ENCODE assay signal across 10 cellular contexts in genomic region chrX:23334536-23334870, GRCh38. TPM values are rescaled to one million over a fixed set of nuclear protein-coding genes. Genes with fewer than 3 reads are reported as not detected.
DNase-seq lines count a peak whose midpoint lies in the region; ATAC-seq and TF ChIP-seq lines count a peak whose summit lies in the region.
"Had no signal": no experiment of that assay in that cellular context is flagged by ENCODE, and none has a peak within 500 bp of the region (broad histone marks: within the 10 kb centered on the region; RNA-seq: fewer than 3 reads in every experiment).

Gene PTCHD1 (plus strand): TSS chrX:23334849. CDS start chrX:23334876, 27 bp downstream.

- TF ChIP-seq CTCF in activated B cell treated with CpG ODN at 0.5 μM for 24 hours (IDR thresholded peaks at IDR 0.05): no peak
- TF ChIP-seq CTCF in lower lobe of right lung (IDR thresholded peaks at IDR 0.05): no peak

- no peaks in the 10 kb centered on the region for H3K4me1 ChIP-seq in lower lobe of right lung

- H3K9me3 ChIP-seq in lower lobe of right lung: no peaks in the 10 kb centered on the region

- H3K4me1 Mint-ChIP-seq in activated B cell treated with CpG ODN at 0.5 μM for 24 hours: peaks cover 14% of the 10 kb centered on the region
- H3K4me1 Mint-ChIP-seq in stimulated activated naive B cell treated with anti-CD40 and anti-IgM and Interleukin-4, amounts not matched to agents 10 μg/mL and 1 μg/mL and 100 μg/mL, for 72 hours: peaks cover 8 to 20% of the 10 kb centered on the region in 2 donors

- no peak for ATAC-seq in activated B cell treated with CpG ODN at 0.5 μM for 24 hours (ENCODE audit: low read depth)
- ATAC-seq in lower lobe of right lung: no peak
- peak in 1 of 2 donors; percentile 10 for ATAC-seq in stimulated activated naive B cell treated with anti-CD40 and anti-IgM and Interleukin-4, amounts not matched to agents 10 μg/mL and 1 μg/mL and 100 μg/mL, for 72 hours (replicated peaks)
- no peak for ATAC-seq in HG02678 (IDR thresholded peaks at IDR 0.05; ENCODE audit: unreplicated experiment)

- no peak within 1 kb of the TSS for H3K27ac Mint-ChIP-seq in activated B cell treated with CpG ODN at 0.5 μM for 24 hours
- peak within 1 kb of the TSS; percentile 90 for H3K27ac Mint-ChIP-seq in stimulated activated naive B cell treated with anti-CD40 and anti-IgM and Interleukin-4, amounts not matched to agents 10 μg/mL and 1 μg/mL and 100 μg/mL, for 72 hours

- peaks cover 26% of the 10 kb centered on the region for H3K27me3 Mint-ChIP-seq in activated B cell treated with CpG ODN at 0.5 μM for 24 hours
- H3K27me3 Mint-ChIP-seq in stimulated activated naive B cell treated with anti-CD40 and anti-IgM and Interleukin-4, amounts not matched to agents 10 μg/mL and 1 μg/mL and 100 μg/mL, for 72 hours: peaks cover 42 to 55% of the 10 kb centered on the region in 2 donors

- no peak within 1 kb of the TSS for H3K27ac ChIP-seq in lower lobe of right lung

- H3K36me3 ChIP-seq in H7 (replicated peaks; ENCODE audit: control insufficient read depth, insufficient read depth, low read length) (no peaks in the 10 kb centered on the region), lower lobe of right lung (no peaks in the 10 kb centered on the region)

- peak within 1 kb of the TSS; percentile 72 for H3K4me3 Mint-ChIP-seq in activated B cell treated with CpG ODN at 0.5 μM for 24 hours
- peak within 1 kb of the TSS; percentile 71 to 80 for H3K4me3 Mint-ChIP-seq in stimulated activated naive B cell treated with anti-CD40 and anti-IgM and Interleukin-4, amounts not matched to agents 10 μg/mL and 1 μg/mL and 100 μg/mL, for 72 hours

- POLR2A ChIA-PET in activated B cell treated with CpG ODN at 0.5 μM for 24 hours (lab: Charles Lee): no interaction called here

- H3K36me3 Mint-ChIP-seq in activated B cell treated with CpG ODN at 0.5 μM for 24 hours (ENCODE audit: low read depth): no peaks in the 10 kb centered on the region
- peaks cover 0 to 6% of the 10 kb centered on the region in 2 donors for H3K36me3 Mint-ChIP-seq in stimulated activated naive B cell treated with anti-CD40 and anti-IgM and Interleukin-4, amounts not matched to agents 10 μg/mL and 1 μg/mL and 100 μg/mL, for 72 hours

- H3K4me3 ChIP-seq in H7 (ENCODE audit: insufficient read depth, low read depth, low read length): peak within 1 kb of the TSS; percentile 74
- H3K4me3 ChIP-seq in lower lobe of right lung: peak within 1 kb of the TSS; percentile 36

- no peak for DNase-seq in H7
- no peak for DNase-seq in activated B cell treated with CpG ODN at 0.5 μM for 24 hours
- DNase-seq in lower lobe of right lung: no peak
- DNase-seq in stimulated activated naive B cell treated with anti-CD40 and anti-IgM and Interleukin-4, amounts not matched to agents 10 μg/mL and 1 μg/mL and 100 μg/mL, for 72 hours: no peak
- DNase-seq in NCI-H2081 treated with DMSO at 0.1 percent for 48 hours (lab: John Stamatoyannopoulos, UW): no peak
- DNase-seq in NCI-H82 (lab: John Stamatoyannopoulos, UW): no peak
- DNase-seq in epidermal melanocyte (ENCODE audit: insufficient read length, low spot score): no peak
- DNase-seq: NCI-H2029 treated with DMSO at 0.1 percent for 48 hours had no signal

- no peaks in the 10 kb centered on the region for H3K9me3 Mint-ChIP-seq in activated B cell treated with CpG ODN at 0.5 μM for 24 hours
- no peaks in the 10 kb centered on the region for H3K9me3 Mint-ChIP-seq in stimulated activated naive B cell treated with anti-CD40 and anti-IgM and Interleukin-4, amounts not matched to agents 10 μg/mL and 1 μg/mL and 100 μg/mL, for 72 hours

- intact Hi-C loops in activated B cell treated with CpG ODN at 0.5 μM for 24 hours (cut with micrococcal nuclease): no loop called here
- intact Hi-C loops in lower lobe of right lung (cut with DNase I): no loop called here

- CTCF ChIA-PET in activated B cell treated with CpG ODN at 0.5 μM for 24 hours (lab: Charles Lee): no interaction called here

- H3K27me3 ChIP-seq in H7 (ENCODE audit: control insufficient read depth, insufficient read depth, low read length) (peaks cover 19% of the 10 kb centered on the region), lower lobe of right lung (ENCODE audit: low read depth) (peaks cover 12% of the 10 kb centered on the region)

RNA-seq across cellular contexts. Expression of gene PTCHD1, which starts in this region (rescaled TPM):
- total RNA-seq in H7 (2014; rRNA removed; shearing (Covaris generic)): 4.3 and 5.7 TPM in 2 replicates
- total RNA-seq in activated B cell treated with CpG ODN at 0.5 μM for 24 hours (0.02 TPM in 1 of 2 replicates, not detected in the other), lower lobe of right lung (0.83 TPM)
- total RNA-seq: T-helper 2 cell treated with Interferon-gamma antibody and Interleukin-4, amounts not matched to agents 100 ng/mL and 5 ng/mL, for 36 hours had no signal
